ENCODE assay signal across 22 cellular contexts in the genomic region with DNA sequence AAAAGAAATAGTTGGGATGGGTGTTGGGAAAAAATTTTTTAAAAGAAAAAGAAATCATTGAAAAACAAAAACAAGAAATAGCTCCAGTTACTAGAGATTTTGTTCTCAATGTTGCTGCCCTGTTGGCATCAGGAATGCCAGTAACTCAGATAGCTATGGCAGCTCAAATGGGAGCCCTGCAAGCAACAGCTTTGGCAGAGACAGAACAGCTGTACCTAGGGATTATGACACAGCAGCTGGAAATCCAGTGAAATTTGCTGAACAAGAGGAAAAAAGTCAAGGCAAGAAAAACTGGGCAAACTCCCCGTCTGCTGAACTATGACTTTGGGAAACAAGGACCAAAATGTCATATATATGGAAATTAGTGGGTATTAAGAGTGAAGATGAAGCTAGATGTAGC. TPM values are rescaled to one million over a fixed set of nuclear protein-coding genes. Genes with fewer than 3 reads are reported as not detected.
"Had no signal": no experiment of that assay in that cellular context is flagged by ENCODE, and none has a peak within 500 bp of the region (broad histone marks: within the 10 kb centered on the region; RNA-seq: fewer than 3 reads in every experiment).

No MANE protein-coding gene starts in this region.

- H3K9me3 ChIP-seq: tibial nerve, vagina had no signal

- H3K4me1 Mint-ChIP-seq: nephron had no signal

- H3K4me3 ChIP-seq: tibial nerve, vagina had no signal

- H3K27me3 Mint-ChIP-seq: activated naive CD8-positive, alpha-beta T cell treated with anti-CD3 and anti-CD28 coated beads, Interleukin-2, amount 10 ng/mL, durations not matched to agents 7 days and 5 days had no signal

- ATAC-seq: esophagus mucosa, left ventricle myocardium superior had no signal

- H3K9me3 Mint-ChIP-seq: activated naive CD8-positive, alpha-beta T cell treated with anti-CD3 and anti-CD28 coated beads, Interleukin-2, amount 10 ng/mL, durations not matched to agents 7 days and 5 days; nephron had no signal

- DNase-seq: activated CD4-positive, alpha-beta T cell treated with anti-CD3 and anti-CD28 coated beads for 1 hour; activated CD8-positive, alpha-beta memory T cell treated with anti-CD3 and anti-CD28 coated beads for 24 hours; activated CD8-positive, alpha-beta memory T cell treated with anti-CD3 and anti-CD28 coated beads, Interleukin-2, amount 50 U/mL, for 48 hours; activated gamma-delta T cell treated with Interleukin-2 at 50 U/mL for 16 hours; activated naive CD8-positive, alpha-beta T cell treated with anti-CD3 and anti-CD28 coated beads, Interleukin-2, amount 10 ng/mL, durations not matched to agents 7 days and 5 days; brain microvascular endothelial cell; central memory CD4-positive, alpha-beta T cell; cortex of kidney; effector CD4-positive, alpha-beta T cell; left ventricle myocardium superior; occipital lobe; retina; stimulated activated CD4-positive, alpha-beta T cell treated with anti-CD3 and anti-CD28 coated beads, Interleukin-12 subunit alpha, Interleukin-12 subunit beta, amount 100 ng/mL, for 4 hours; stimulated activated CD4-positive, alpha-beta T cell treated with anti-CD3 and anti-CD28 coated beads, Interleukin-1b, Interleukin-23, amount 100 ng/mL, for 48 hours; stimulated activated naive CD4-positive, alpha-beta T cell treated with Interleukin-2 at 50 U/mL for 16 hours; SW 1271; WERI-Rb-1 had no signal

- H3K27ac ChIP-seq: brain microvascular endothelial cell, tibial nerve, vagina, WERI-Rb-1 had no signal

- H3K4me3 Mint-ChIP-seq: activated naive CD8-positive, alpha-beta T cell treated with anti-CD3 and anti-CD28 coated beads, Interleukin-2, amount 10 ng/mL, durations not matched to agents 7 days and 5 days; nephron had no signal

- H3K27me3 ChIP-seq: brain microvascular endothelial cell, tibial nerve, vagina had no signal

- H3K27ac Mint-ChIP-seq: activated naive CD8-positive, alpha-beta T cell treated with anti-CD3 and anti-CD28 coated beads, Interleukin-2, amount 10 ng/mL, durations not matched to agents 7 days and 5 days; nephron had no signal

- H3K4me1 ChIP-seq: vagina had no signal

RNA-seq across cellular contexts. Expression of a gene that starts 36.0 kb away (rescaled TPM):
- total RNA-seq: T-helper 2 cell treated with Interferon-gamma antibody and Interleukin-4, amounts not matched to agents 100 ng/mL and 5 ng/mL, for 36 hours had no signal
